26 cellular contexts compared by ENCODE assay signal in genomic region chr10:103535595-103535994, GRCh38. TPM values are rescaled to one million over a fixed set of nuclear protein-coding genes. Genes with fewer than 3 reads are reported as not detected.
"Had no signal": no experiment of that assay in that cellular context is flagged by ENCODE, and none has a peak within 500 bp of the region (broad histone marks: within the 10 kb centered on the region; RNA-seq: fewer than 3 reads in every experiment).

No MANE protein-coding gene starts in this region.

- FAIRE-seq: astrocyte, colon, endothelial cell of umbilical vein, islet of Langerhans, small intestine had no signal

- H3K9me3 ChIP-seq: adrenal gland, gastrocnemius medialis, mucosa of descending colon, thyroid gland had no signal

- H3K4me1 ChIP-seq: adrenal gland, esophagus muscularis mucosa, thyroid gland had no signal

- ATAC-seq: effector memory CD8-positive, alpha-beta T cell; left colon; mucosa of descending colon; sciatic nerve had no signal

- H3K4me3 ChIP-seq: adrenal gland, dorsolateral prefrontal cortex, esophagus muscularis mucosa, gastrocnemius medialis, mucosa of descending colon, thyroid gland had no signal

- H3K27me3 ChIP-seq: adrenal gland, esophagus muscularis mucosa, gastrocnemius medialis, thyroid gland had no signal

- H3K27ac ChIP-seq: adrenal gland, dorsolateral prefrontal cortex, esophagus muscularis mucosa, thyroid gland had no signal

- H3K36me3 ChIP-seq: adrenal gland, esophagus muscularis mucosa, gastrocnemius medialis, thyroid gland had no signal

- DNase-seq: activated CD4-positive, alpha-beta memory T cell treated with anti-CD3 and anti-CD28 coated beads, Interleukin-2, amount 10 ng/mL, durations not matched to agents 7 days and 5 days; activated CD4-positive, alpha-beta T cell treated with anti-CD3 and anti-CD28 coated beads, Interleukin-2, amount 10 ng/mL, durations not matched to agents 24 days and 14 days; activated naive CD4-positive, alpha-beta T cell; effector memory CD8-positive, alpha-beta T cell; gastrocnemius medialis; hippocampal formation; left colon; mucosa of descending colon; nephron progenitor cell; nucleus accumbens; small intestine; stimulated activated CD4-positive, alpha-beta T cell treated with anti-CD3 and anti-CD28 coated beads, Interleukin-15, amount 100 ng/mL, for 24 hours; stimulated activated naive CD4-positive, alpha-beta T cell treated with Interleukin-2 at 50 U/mL for 16 hours; T1000; thyroid gland had no signal

RNA-seq across cellular contexts. Expression of gene NEURL1, which starts 42.1 kb away (rescaled TPM):
- total RNA-seq: subcutaneous adipose tissue had no signal

RNA-seq across cellular contexts. Expression of gene CALHM3, which starts 56.6 kb away (rescaled TPM):
- total RNA-seq: activated CD4-positive, alpha-beta T cell treated with anti-CD3 and anti-CD28 coated beads, Interleukin-2, amount 10 ng/mL, durations not matched to agents 24 days and 14 days; adrenal gland; astrocyte; endothelial cell of umbilical vein; esophagus muscularis mucosa; gastrocnemius medialis; left colon; lower leg skin; mucosa of descending colon; sciatic nerve; subcutaneous adipose tissue; thyroid gland; ureter had no signal
- polyA plus RNA-seq: endothelial cell of umbilical vein, small intestine had no signal
